ENCODE assay signal across 1 cellular context in genomic region chr11:1572200-1573076, GRCh38.
TF ChIP-seq lines count a peak whose summit lies in the region.

DUSP8 (minus strand) TSS chr11:1572271; CDS start chr11:1565826, 6,445 bp downstream.

TF ChIP-seq in HepG2, 621 proteins besides CTCF, POLR2A, EP300 and RAD21 (continued from another document and continues in another):
- peak; percentile 21; the same call in 1 of the 2 replicates for TF ChIP-seq HNF4G (IDR thresholded peaks at IDR 0.05; ENCODE audit: borderline replicate concordance, low read depth, low read length)
- TF ChIP-seq HNF4G (CRISPR knock-in tag; IDR thresholded peaks at IDR 0.05; ENCODE audit: borderline replicate concordance, low read depth): 0 out of 2 replicates have a peak, but pooled peaks have one; percentile 48
- TF ChIP-seq, protein P1, sequence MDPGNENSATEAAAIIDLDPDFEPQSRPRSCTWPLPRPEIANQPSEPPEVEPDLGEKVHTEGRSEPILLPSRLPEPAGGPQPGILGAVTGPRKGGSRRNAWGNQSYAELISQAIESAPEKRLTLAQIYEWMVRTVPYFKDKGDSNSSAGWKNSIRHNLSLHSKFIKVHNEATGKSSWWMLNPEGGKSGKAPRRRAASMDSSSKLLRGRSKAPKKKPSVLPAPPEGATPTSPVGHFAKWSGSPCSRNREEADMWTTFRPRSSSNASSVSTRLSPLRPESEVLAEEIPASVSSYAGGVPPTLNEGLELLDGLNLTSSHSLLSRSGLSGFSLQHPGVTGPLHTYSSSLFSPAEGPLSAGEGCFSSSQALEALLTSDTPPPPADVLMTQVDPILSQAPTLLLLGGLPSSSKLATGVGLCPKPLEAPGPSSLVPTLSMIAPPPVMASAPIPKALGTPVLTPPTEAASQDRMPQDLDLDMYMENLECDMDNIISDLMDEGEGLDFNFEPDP (CRISPR knock-in tag; conservative IDR thresholded peaks at IDR 0.05): no peak
- TF ChIP-seq ZNF570 (CRISPR knock-in tag; IDR thresholded peaks at IDR 0.05; ENCODE audit: borderline replicate concordance): no peak
- 0 out of 2 replicates have a peak, but pooled peaks have one; percentile 45 for TF ChIP-seq ZNF446 (CRISPR knock-in tag; IDR thresholded peaks at IDR 0.05)
- TF ChIP-seq ZNF616 (CRISPR knock-in tag; IDR thresholded peaks at IDR 0.05; ENCODE audit: low read depth): no peak
- no peak for TF ChIP-seq NR2F6 (IDR thresholded peaks at IDR 0.05)
- no peak for TF ChIP-seq NR2F6 (CRISPR knock-in tag; IDR thresholded peaks at IDR 0.05)
- TF ChIP-seq EZH2 (conservative IDR thresholded peaks at IDR 0.05; ENCODE audit: low read depth, low read length): no peak
- TF ChIP-seq HOXA3 (CRISPR knock-in tag; IDR thresholded peaks at IDR 0.05): peak; percentile 69
- no peak for TF ChIP-seq CHD2 (IDR thresholded peaks at IDR 0.05; ENCODE audit: low read depth, low read length)
- TF ChIP-seq TCF12 (IDR thresholded peaks at IDR 0.05): no peak
- TF ChIP-seq TCF12 (CRISPR knock-in tag; IDR thresholded peaks at IDR 0.05): no peak
- peak; percentile 97 for TF ChIP-seq ZFP91 (CRISPR knock-in tag; IDR thresholded peaks at IDR 0.05; ENCODE audit: borderline replicate concordance)
- TF ChIP-seq PHF8 (CRISPR knock-in tag; IDR thresholded peaks at IDR 0.05): no peak
- no peak for TF ChIP-seq LBX2 (CRISPR knock-in tag; IDR thresholded peaks at IDR 0.05; ENCODE audit: borderline replicate concordance)
- TF ChIP-seq ZNF878 (CRISPR knock-in tag; IDR thresholded peaks at IDR 0.05): no peak
- TF ChIP-seq ZNF12 (CRISPR knock-in tag; IDR thresholded peaks at IDR 0.05): no peak
- no peak for TF ChIP-seq WIZ (CRISPR knock-in tag; IDR thresholded peaks at IDR 0.05)
- TF ChIP-seq ATF7 (IDR thresholded peaks at IDR 0.05): peak; percentile 79
- TF ChIP-seq ATF7 (CRISPR knock-in tag; IDR thresholded peaks at IDR 0.05): peak; percentile 95
- TF ChIP-seq ZNF597 (CRISPR knock-in tag; IDR thresholded peaks at IDR 0.05): no peak
- no peak for TF ChIP-seq ZNF333 (CRISPR knock-in tag; IDR thresholded peaks at IDR 0.05; ENCODE audit: borderline replicate concordance)
- no peak for TF ChIP-seq ZNF512B (CRISPR knock-in tag; IDR thresholded peaks at IDR 0.05; ENCODE audit: borderline replicate concordance)
- TF ChIP-seq BATF2 (CRISPR knock-in tag; IDR thresholded peaks at IDR 0.05): no peak
- no peak for TF ChIP-seq ZSCAN30 (CRISPR knock-in tag; IDR thresholded peaks at IDR 0.05)
- no peak for TF ChIP-seq ZNF629 (CRISPR knock-in tag; conservative IDR thresholded peaks at IDR 0.05)
- TF ChIP-seq, protein P2, sequence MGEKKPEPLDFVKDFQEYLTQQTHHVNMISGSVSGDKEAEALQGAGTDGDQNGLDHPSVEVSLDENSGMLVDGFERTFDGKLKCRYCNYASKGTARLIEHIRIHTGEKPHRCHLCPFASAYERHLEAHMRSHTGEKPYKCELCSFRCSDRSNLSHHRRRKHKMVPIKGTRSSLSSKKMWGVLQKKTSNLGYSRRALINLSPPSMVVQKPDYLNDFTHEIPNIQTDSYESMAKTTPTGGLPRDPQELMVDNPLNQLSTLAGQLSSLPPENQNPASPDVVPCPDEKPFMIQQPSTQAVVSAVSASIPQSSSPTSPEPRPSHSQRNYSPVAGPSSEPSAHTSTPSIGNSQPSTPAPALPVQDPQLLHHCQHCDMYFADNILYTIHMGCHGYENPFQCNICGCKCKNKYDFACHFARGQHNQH (CRISPR knock-in tag; IDR thresholded peaks at IDR 0.05): no peak
- TF ChIP-seq MTF1 (CRISPR knock-in tag; IDR thresholded peaks at IDR 0.05): no peak
- TF ChIP-seq ZBTB3 (CRISPR knock-in tag; IDR thresholded peaks at IDR 0.05; ENCODE audit: borderline replicate concordance, low read depth): no peak
- TF ChIP-seq IKZF4 (CRISPR knock-in tag; IDR thresholded peaks at IDR 0.05; ENCODE audit: borderline replicate concordance, low read depth, not compliant biosample characterization): no peak
- TF ChIP-seq SRF (IDR thresholded peaks at IDR 0.05; ENCODE audit: low read depth, low read length): no peak
- TF ChIP-seq, protein P3, sequence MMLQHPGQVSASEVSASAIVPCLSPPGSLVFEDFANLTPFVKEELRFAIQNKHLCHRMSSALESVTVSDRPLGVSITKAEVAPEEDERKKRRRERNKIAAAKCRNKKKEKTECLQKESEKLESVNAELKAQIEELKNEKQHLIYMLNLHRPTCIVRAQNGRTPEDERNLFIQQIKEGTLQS (CRISPR knock-in tag; IDR thresholded peaks at IDR 0.05): peak; percentile 70
- TF ChIP-seq, protein P4, sequence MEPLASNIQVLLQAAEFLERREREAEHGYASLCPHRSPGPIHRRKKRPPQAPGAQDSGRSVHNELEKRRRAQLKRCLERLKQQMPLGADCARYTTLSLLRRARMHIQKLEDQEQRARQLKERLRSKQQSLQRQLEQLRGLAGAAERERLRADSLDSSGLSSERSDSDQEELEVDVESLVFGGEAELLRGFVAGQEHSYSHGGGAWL (CRISPR knock-in tag; IDR thresholded peaks at IDR 0.05): no peak
- TF ChIP-seq MEIS2 (CRISPR knock-in tag; IDR thresholded peaks at IDR 0.05): no peak
- peak; percentile 74 for TF ChIP-seq JUN (CRISPR knock-in tag; IDR thresholded peaks at IDR 0.05)
- no peak for TF ChIP-seq ZNF225 (CRISPR knock-in tag; IDR thresholded peaks at IDR 0.05)
- no peak for TF ChIP-seq ARID3A (IDR thresholded peaks at IDR 0.05; ENCODE audit: low read depth, low read length)
- no peak for TF ChIP-seq ZNF746 (CRISPR knock-in tag; IDR thresholded peaks at IDR 0.05)
- TF ChIP-seq, protein P5, sequence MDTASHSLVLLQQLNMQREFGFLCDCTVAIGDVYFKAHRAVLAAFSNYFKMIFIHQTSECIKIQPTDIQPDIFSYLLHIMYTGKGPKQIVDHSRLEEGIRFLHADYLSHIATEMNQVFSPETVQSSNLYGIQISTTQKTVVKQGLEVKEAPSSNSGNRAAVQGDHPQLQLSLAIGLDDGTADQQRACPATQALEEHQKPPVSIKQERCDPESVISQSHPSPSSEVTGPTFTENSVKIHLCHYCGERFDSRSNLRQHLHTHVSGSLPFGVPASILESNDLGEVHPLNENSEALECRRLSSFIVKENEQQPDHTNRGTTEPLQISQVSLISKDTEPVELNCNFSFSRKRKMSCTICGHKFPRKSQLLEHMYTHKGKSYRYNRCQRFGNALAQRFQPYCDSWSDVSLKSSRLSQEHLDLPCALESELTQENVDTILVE (CRISPR knock-in tag; IDR thresholded peaks at IDR 0.05): no peak
- no peak for TF ChIP-seq ZBTB26 (CRISPR knock-in tag; IDR thresholded peaks at IDR 0.05; ENCODE audit: borderline replicate concordance)
- TF ChIP-seq RXRA (CRISPR knock-in tag; IDR thresholded peaks at IDR 0.05): 0 out of 2 replicates have a peak, but pooled peaks have one; percentile 21
- TF ChIP-seq ATF6 (CRISPR knock-in tag; conservative IDR thresholded peaks at IDR 0.05): no peak
- no peak for TF ChIP-seq NFKBIZ (CRISPR knock-in tag; IDR thresholded peaks at IDR 0.05)
- TF ChIP-seq NFYC (CRISPR knock-in tag; IDR thresholded peaks at IDR 0.05): peak; percentile 72
- TF ChIP-seq ZBTB7B (CRISPR knock-in tag; IDR thresholded peaks at IDR 0.05): 0 out of 2 replicates have a peak, but pooled peaks have one; percentile 23
- peak; percentile 39; the same call in 1 of the 2 replicates for TF ChIP-seq RBFOX2 (IDR thresholded peaks at IDR 0.05; ENCODE audit: low read depth, low read length)
- peak; percentile 20; the same call in 1 of the 2 replicates for TF ChIP-seq ZFY (CRISPR knock-in tag; IDR thresholded peaks at IDR 0.05)
- no peak for TF ChIP-seq CSRNP1 (CRISPR knock-in tag; IDR thresholded peaks at IDR 0.05)
